In the genomic region with DNA sequence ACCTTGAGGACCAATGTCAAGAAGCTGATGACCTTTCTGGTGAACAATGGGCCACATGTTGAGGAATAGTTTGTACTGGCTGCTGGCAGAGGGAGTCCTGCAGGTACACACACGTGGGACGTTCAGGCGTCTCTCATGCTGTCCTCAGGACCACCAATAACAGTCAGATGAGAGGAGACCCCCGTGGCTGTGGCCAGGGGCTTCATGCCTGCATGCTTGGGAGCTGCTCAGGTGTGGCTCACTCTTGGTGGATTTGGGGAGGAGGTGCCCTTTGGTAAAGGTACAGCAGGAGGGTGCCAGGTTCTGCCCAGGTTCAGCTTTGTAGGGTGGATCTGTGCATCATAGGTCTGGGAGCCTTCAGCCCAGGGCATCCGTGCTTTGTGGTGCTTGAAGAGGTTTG, we compare ENCODE assay signal across 29 cellular contexts.
"Had no signal": no experiment of that assay in that cellular context is flagged by ENCODE, and none has a peak within 500 bp of the region (broad histone marks: within the 10 kb centered on the region; RNA-seq: fewer than 3 reads in every experiment).

No MANE protein-coding gene starts in this region.

- H3K9me3 Mint-ChIP-seq: activated CD8-positive, alpha-beta T cell treated with anti-CD3 and anti-CD28 coated beads for 36 hours; activated naive CD8-positive, alpha-beta T cell treated with anti-CD3 and anti-CD28 coated beads for 36 hours; activated T-cell treated with anti-CD3 and anti-CD28 coated beads, Interleukin-2, amount 50 U/mL, for 72 hours; activated T-helper 17 cell treated with anti-CD3 and anti-CD28 coated beads, Interleukin-2, amount 50 U/mL, for 72 hours had no signal

- H3K4me1 Mint-ChIP-seq: activated naive CD8-positive, alpha-beta T cell treated with anti-CD3 and anti-CD28 coated beads for 36 hours; activated T-helper 17 cell treated with anti-CD3 and anti-CD28 coated beads, Interleukin-2, amount 50 U/mL, for 72 hours had no signal

- H3K27me3 Mint-ChIP-seq: activated CD8-positive, alpha-beta T cell treated with anti-CD3 and anti-CD28 coated beads for 36 hours had no signal

- DNase-seq: activated CD4-positive, alpha-beta T cell treated with anti-CD3 and anti-CD28 coated beads for 1 hour; activated CD4-positive, alpha-beta T cell treated with anti-CD3 and anti-CD28 coated beads for 48 hours; activated CD4-positive, CD25-positive, alpha-beta regulatory T cell; activated CD8-positive, alpha-beta T cell treated with anti-CD3 and anti-CD28 coated beads for 36 hours; activated effector memory CD4-positive, alpha-beta T cell treated with anti-CD3 and anti-CD28 coated beads, Interleukin-2, amount 50 U/mL, for 16 hours; activated naive CD4-positive, alpha-beta T cell; activated naive CD4-positive, alpha-beta T cell treated with anti-CD3 and anti-CD28 coated beads, Interleukin-2, amount 50 U/mL, for 16 hours; activated naive CD8-positive, alpha-beta T cell treated with anti-CD3 and anti-CD28 coated beads for 36 hours; activated T-cell treated with anti-CD3 and anti-CD28 coated beads, Interleukin-2, amount 50 U/mL, for 1 hour; activated T-cell treated with anti-CD3 and anti-CD28 coated beads, Interleukin-2, amount 50 U/mL, for 72 hours; amniotic stem cell; brain microvascular endothelial cell; Karpas-422; KBM-7; NCI-H1105; NCI-H1417 treated with DMSO at 0.1 percent for 48 hours; NCI-H187 treated with DMSO at 0.1 percent for 48 hours; NCI-H345; NCI-H524 treated with DMSO at 0.1 percent for 48 hours; NK-92 treated with Interleukin-12 subunit alpha and Interleukin-12 subunit beta, amount 100 ng/mL, for 24 hours; PC-9; Right ventricle myocardium superior; SW 1271; T-helper 1 cell; T-helper 2 cell; T-helper 9 cell had no signal

- H3K27me3 ChIP-seq: brain microvascular endothelial cell had no signal

- H3K4me3 ChIP-seq: PC-9 had no signal

- H3K36me3 ChIP-seq: brain microvascular endothelial cell had no signal

- H3K27ac ChIP-seq: brain microvascular endothelial cell, PC-9, RWPE1, VCaP had no signal

- H2AFZ ChIP-seq: PC-9 had no signal

- H3K27ac Mint-ChIP-seq: activated CD8-positive, alpha-beta T cell treated with anti-CD3 and anti-CD28 coated beads for 36 hours; activated naive CD8-positive, alpha-beta T cell treated with anti-CD3 and anti-CD28 coated beads for 36 hours; activated T-cell treated with anti-CD3 and anti-CD28 coated beads, Interleukin-2, amount 50 U/mL, for 72 hours; activated T-helper 17 cell treated with anti-CD3 and anti-CD28 coated beads, Interleukin-2, amount 50 U/mL, for 72 hours had no signal

- H3K4me2 ChIP-seq: PC-9 had no signal

- H3K36me3 Mint-ChIP-seq: activated naive CD8-positive, alpha-beta T cell treated with anti-CD3 and anti-CD28 coated beads for 36 hours had no signal

- ATAC-seq: activated CD8-positive, alpha-beta T cell treated with anti-CD3 and anti-CD28 coated beads for 36 hours; activated T-cell treated with anti-CD3 and anti-CD28 coated beads, Interleukin-2, amount 50 U/mL, for 72 hours; activated T-helper 17 cell treated with anti-CD3 and anti-CD28 coated beads, Interleukin-2, amount 50 U/mL, for 72 hours had no signal

- H3K4me3 Mint-ChIP-seq: activated CD8-positive, alpha-beta T cell treated with anti-CD3 and anti-CD28 coated beads for 36 hours; activated naive CD8-positive, alpha-beta T cell treated with anti-CD3 and anti-CD28 coated beads for 36 hours; activated T-cell treated with anti-CD3 and anti-CD28 coated beads, Interleukin-2, amount 50 U/mL, for 72 hours; activated T-helper 17 cell treated with anti-CD3 and anti-CD28 coated beads, Interleukin-2, amount 50 U/mL, for 72 hours had no signal
